In genomic region chrX:113539599-113540356, GRCh38 we compare ENCODE assay signal across 22 cellular contexts.
"Had no signal": no experiment of that assay in that cellular context is flagged by ENCODE, and none has a peak within 500 bp of the region (broad histone marks: within the 10 kb centered on the region; RNA-seq: fewer than 3 reads in every experiment).

No MANE protein-coding gene starts in this region.

- H3K27me3 ChIP-seq: ovary, sigmoid colon, testis, tibial artery had no signal

- DNase-seq: dorsolateral prefrontal cortex; effector CD4-positive, alpha-beta T cell; hypothalamus; immature natural killer cell; islet precursor cell; kidney glomerular epithelial cell; left ventricle myocardium superior; lower lobe of right lung; natural killer cell; occipital lobe; ovary; posterior cingulate gyrus; psoas muscle; right cardiac atrium; sigmoid colon; stimulated activated CD4-positive, alpha-beta T cell treated with anti-CD3 and anti-CD28 coated beads, Interleukin-4, amount 100 ng/mL, for 4 hours; stimulated activated naive CD8-positive, alpha-beta T cell treated with anti-CD3 and anti-CD28 coated beads, Interleukin-15, Interleukin-2, amounts not matched to agents 100 U/mL and 50 U/mL, for 24 hours; substantia nigra; testis; tibial artery had no signal

- H3K27ac Mint-ChIP-seq: immature natural killer cell; natural killer cell; stimulated activated memory B cell treated with anti-CD40 and anti-IgM and Interleukin-4, amounts not matched to agents 10 μg/mL and 1 μg/mL and 100 μg/mL, for 72 hours; type B pancreatic cell had no signal

- H3K27me3 Mint-ChIP-seq: stimulated activated memory B cell treated with anti-CD40 and anti-IgM and Interleukin-4, amounts not matched to agents 10 μg/mL and 1 μg/mL and 100 μg/mL, for 72 hours; type B pancreatic cell had no signal

- H3K36me3 ChIP-seq: lower lobe of right lung, ovary, sigmoid colon, tibial artery had no signal

- H3K4me1 Mint-ChIP-seq: immature natural killer cell; natural killer cell; stimulated activated memory B cell treated with anti-CD40 and anti-IgM and Interleukin-4, amounts not matched to agents 10 μg/mL and 1 μg/mL and 100 μg/mL, for 72 hours had no signal

- H3K4me3 Mint-ChIP-seq: immature natural killer cell; natural killer cell; stimulated activated memory B cell treated with anti-CD40 and anti-IgM and Interleukin-4, amounts not matched to agents 10 μg/mL and 1 μg/mL and 100 μg/mL, for 72 hours; type B pancreatic cell had no signal

- H3K27ac ChIP-seq: dorsolateral prefrontal cortex, lower lobe of right lung, ovary, psoas muscle, sigmoid colon, testis, tibial artery had no signal

- ATAC-seq: left ventricle myocardium superior; lower lobe of right lung; natural killer cell; psoas muscle; right cardiac atrium; stimulated activated memory B cell treated with anti-CD40 and anti-IgM and Interleukin-4, amounts not matched to agents 10 μg/mL and 1 μg/mL and 100 μg/mL, for 72 hours; stimulated activated naive CD8-positive, alpha-beta T cell treated with anti-CD3 and anti-CD28 coated beads, Interleukin-15, Interleukin-2, amounts not matched to agents 100 U/mL and 50 U/mL, for 24 hours had no signal

- H3K4me1 ChIP-seq: lower lobe of right lung, psoas muscle, sigmoid colon, testis, tibial artery had no signal

- H3K9me3 Mint-ChIP-seq: stimulated activated memory B cell treated with anti-CD40 and anti-IgM and Interleukin-4, amounts not matched to agents 10 μg/mL and 1 μg/mL and 100 μg/mL, for 72 hours had no signal

- H3K36me3 Mint-ChIP-seq: immature natural killer cell; natural killer cell; stimulated activated memory B cell treated with anti-CD40 and anti-IgM and Interleukin-4, amounts not matched to agents 10 μg/mL and 1 μg/mL and 100 μg/mL, for 72 hours; type B pancreatic cell had no signal

- H3K4me3 ChIP-seq: dorsolateral prefrontal cortex, lower lobe of right lung, ovary, psoas muscle, sigmoid colon, testis, tibial artery had no signal

- H3K9me3 ChIP-seq: lower lobe of right lung, ovary, psoas muscle, sigmoid colon, testis, tibial artery had no signal
